ENCODE assay signal across 16 cellular contexts in genomic region chr7:158743219-158743618, GRCh38.
"Had no signal": no experiment of that assay in that cellular context is flagged by ENCODE, and none has a peak within 500 bp of the region (broad histone marks: within the 10 kb centered on the region; RNA-seq: fewer than 3 reads in every experiment).

No MANE protein-coding gene starts in this region.

- H3K4me1 ChIP-seq: ascending aorta, psoas muscle, right lobe of liver, suprapubic skin had no signal

- H3K4me1 Mint-ChIP-seq: nephron; stimulated activated naive B cell treated with anti-CD40 and anti-IgM and Interleukin-4, amounts not matched to agents 10 μg/mL and 1 μg/mL and 100 μg/mL, for 72 hours had no signal

- H3K27me3 Mint-ChIP-seq: activated naive CD8-positive, alpha-beta T cell treated with anti-CD3 and anti-CD28 coated beads, Interleukin-2, amount 10 ng/mL, durations not matched to agents 7 days and 5 days; stimulated activated naive B cell treated with anti-CD40 and anti-IgM and Interleukin-4, amounts not matched to agents 10 μg/mL and 1 μg/mL and 100 μg/mL, for 72 hours had no signal

- H3K27ac ChIP-seq: ascending aorta, dorsolateral prefrontal cortex, psoas muscle, right lobe of liver, SK-N-MC, suprapubic skin, upper lobe of right lung had no signal

- DNase-seq: activated CD4-positive, CD25-positive, alpha-beta regulatory T cell; activated naive CD8-positive, alpha-beta T cell treated with anti-CD3 and anti-CD28 coated beads, Interleukin-2, amount 10 ng/mL, durations not matched to agents 7 days and 5 days; dorsolateral prefrontal cortex; glutamatergic neuron; psoas muscle; right lobe of liver; stimulated activated naive B cell treated with anti-CD40 and anti-IgM and Interleukin-4, amounts not matched to agents 10 μg/mL and 1 μg/mL and 100 μg/mL, for 72 hours; T-helper 1 cell; upper lobe of right lung had no signal

- H3K9me3 ChIP-seq: ascending aorta, psoas muscle, right lobe of liver, suprapubic skin, upper lobe of right lung had no signal

- H3K9me3 Mint-ChIP-seq: activated naive CD8-positive, alpha-beta T cell treated with anti-CD3 and anti-CD28 coated beads, Interleukin-2, amount 10 ng/mL, durations not matched to agents 7 days and 5 days; activated T-helper 2 cell treated with anti-CD3 and anti-CD28 coated beads, Interferon-gamma antibody, Interleukin-2, Interleukin-4, amounts not matched to agents 10 μg/mL and 5 μg/mL and 100 μg/mL, durations not matched to agents 14 hours and 24 hours and 36 hours; nephron; stimulated activated naive B cell treated with anti-CD40 and anti-IgM and Interleukin-4, amounts not matched to agents 10 μg/mL and 1 μg/mL and 100 μg/mL, for 72 hours had no signal

- ATAC-seq: esophagus mucosa; left lobe of liver; psoas muscle; right lobe of liver; stimulated activated naive B cell treated with anti-CD40 and anti-IgM and Interleukin-4, amounts not matched to agents 10 μg/mL and 1 μg/mL and 100 μg/mL, for 72 hours; upper lobe of right lung had no signal

- H3K27ac Mint-ChIP-seq: activated naive CD8-positive, alpha-beta T cell treated with anti-CD3 and anti-CD28 coated beads, Interleukin-2, amount 10 ng/mL, durations not matched to agents 7 days and 5 days; activated T-helper 2 cell treated with anti-CD3 and anti-CD28 coated beads, Interferon-gamma antibody, Interleukin-2, Interleukin-4, amounts not matched to agents 10 μg/mL and 5 μg/mL and 100 μg/mL, durations not matched to agents 14 hours and 24 hours and 36 hours; nephron; stimulated activated naive B cell treated with anti-CD40 and anti-IgM and Interleukin-4, amounts not matched to agents 10 μg/mL and 1 μg/mL and 100 μg/mL, for 72 hours had no signal

- H3K4me3 ChIP-seq: ascending aorta, dorsolateral prefrontal cortex, psoas muscle, right lobe of liver, SK-N-MC, suprapubic skin, upper lobe of right lung had no signal

- H3K27me3 ChIP-seq: ascending aorta, dorsolateral prefrontal cortex, right lobe of liver, suprapubic skin, upper lobe of right lung had no signal

- H3K4me3 Mint-ChIP-seq: activated naive CD8-positive, alpha-beta T cell treated with anti-CD3 and anti-CD28 coated beads, Interleukin-2, amount 10 ng/mL, durations not matched to agents 7 days and 5 days; nephron; stimulated activated naive B cell treated with anti-CD40 and anti-IgM and Interleukin-4, amounts not matched to agents 10 μg/mL and 1 μg/mL and 100 μg/mL, for 72 hours had no signal
